ENCODE assay signal across 29 cellular contexts in the genomic region with DNA sequence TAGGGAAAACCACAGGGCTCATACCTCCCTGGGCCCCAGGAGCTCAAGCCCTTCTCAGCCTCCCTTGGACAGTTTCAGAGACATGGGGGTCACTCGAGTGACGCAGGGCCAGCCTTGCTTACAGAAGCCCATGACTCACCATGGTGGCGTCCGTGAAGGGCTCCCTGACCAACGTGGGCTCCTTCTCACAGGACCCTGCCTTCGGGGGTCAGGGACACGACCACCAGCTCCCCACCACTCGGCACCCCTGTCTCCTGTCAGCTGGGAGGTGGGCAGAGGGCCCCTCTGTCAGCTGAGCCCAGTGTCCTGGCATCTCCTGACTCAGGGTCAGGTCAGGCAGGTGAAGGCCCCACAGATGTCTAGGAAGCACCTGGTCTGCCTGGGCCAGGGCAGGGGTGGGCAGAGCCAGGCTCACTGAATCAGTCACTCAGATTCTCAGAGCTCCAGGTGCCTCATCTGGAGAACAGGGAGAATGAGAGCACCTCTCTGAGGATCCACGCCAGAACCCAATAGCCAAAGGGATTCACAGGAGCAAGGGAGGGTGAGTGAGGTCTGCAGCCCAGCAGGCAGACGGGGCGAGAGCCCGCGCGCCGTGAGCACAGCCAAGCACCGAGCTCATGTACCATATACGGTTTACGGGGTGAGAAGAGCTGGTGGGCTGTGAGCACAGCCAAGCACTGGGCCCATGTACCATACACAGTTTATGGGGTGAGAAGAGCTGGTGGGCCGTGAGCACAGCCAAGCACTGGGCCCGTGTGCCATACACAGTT.
"Had no signal": no experiment of that assay in that cellular context is flagged by ENCODE, and none has a peak within 500 bp of the region (broad histone marks: within the 10 kb centered on the region; RNA-seq: fewer than 3 reads in every experiment).

No MANE protein-coding gene starts in this region.

- H3K36me3 Mint-ChIP-seq: immature natural killer cell; mesothelial cell of epicardium; naive thymus-derived CD4-positive, alpha-beta T cell had no signal

- H3K9me3 Mint-ChIP-seq: dendritic cell treated with granulocyte-macrophage colony-stimulating factor and Interleukin-4, amounts not matched to agents 40 ng/mL and 50 ng/mL, for 4 days; immature natural killer cell; mesothelial cell of epicardium; stimulated activated naive CD8-positive, alpha-beta T cell treated with anti-CD3 and anti-CD28 coated beads, Interleukin-15, amount 100 ng/mL, for 72 hours had no signal

- H3K27me3 ChIP-seq: colonic mucosa, neutrophil, pancreas, right lobe of liver, transverse colon, upper lobe of right lung, vagina had no signal

- DNase-seq: colonic mucosa; effector CD8-positive, alpha-beta T cell; erythroblast; esophagus squamous epithelium; foreskin melanocyte; glutamatergic neuron; hypothalamus; immature natural killer cell; islet precursor cell; mesenchymal stem cell; naive thymus-derived CD4-positive, alpha-beta T cell; small intestine; stimulated activated CD4-positive, alpha-beta T cell treated with anti-CD3 and anti-CD28 coated beads, Interleukin-12 subunit alpha, Interleukin-12 subunit beta, amount 100 ng/mL, for 4 hours; stimulated activated CD4-positive, alpha-beta T cell treated with anti-CD3 and anti-CD28 coated beads, Interleukin-1b, Interleukin-23, amount 100 ng/mL, for 48 hours; stimulated activated CD4-positive, alpha-beta T cell treated with anti-CD3 and anti-CD28 coated beads, Interleukin-4, amount 100 ng/mL, for 1 hour; stimulated activated CD8-positive, alpha-beta memory T cell treated with anti-CD3 and anti-CD28 coated beads, Interleukin-4, amount 100 ng/mL, for 48 hours; stimulated activated naive CD4-positive, alpha-beta T cell; stimulated activated naive CD8-positive, alpha-beta T cell treated with anti-CD3 and anti-CD28 coated beads, Interleukin-15, amount 100 ng/mL, for 72 hours; transverse colon; upper lobe of right lung had no signal

- H3K27ac ChIP-seq: colonic mucosa, esophagus squamous epithelium, heart right ventricle, neutrophil, pancreas, right lobe of liver, suprapubic skin, transverse colon, upper lobe of right lung, vagina had no signal

- H3K9me3 ChIP-seq: colonic mucosa, neutrophil, pancreas, right lobe of liver, transverse colon, upper lobe of right lung, vagina had no signal

- ATAC-seq: heart right ventricle; naive thymus-derived CD4-positive, alpha-beta T cell; pancreas; stimulated activated naive CD8-positive, alpha-beta T cell treated with anti-CD3 and anti-CD28 coated beads, Interleukin-15, amount 100 ng/mL, for 72 hours; upper lobe of right lung had no signal

- H3K4me3 Mint-ChIP-seq: dendritic cell treated with granulocyte-macrophage colony-stimulating factor and Interleukin-4, amounts not matched to agents 40 ng/mL and 50 ng/mL, for 4 days; immature natural killer cell; mesothelial cell of epicardium; naive thymus-derived CD4-positive, alpha-beta T cell; stimulated activated naive CD8-positive, alpha-beta T cell treated with anti-CD3 and anti-CD28 coated beads, Interleukin-15, amount 100 ng/mL, for 72 hours had no signal

- H3K4me1 ChIP-seq: pancreas, suprapubic skin, upper lobe of right lung had no signal

- H3K4me1 Mint-ChIP-seq: immature natural killer cell; stimulated activated naive CD8-positive, alpha-beta T cell treated with anti-CD3 and anti-CD28 coated beads, Interleukin-15, amount 100 ng/mL, for 72 hours had no signal

- H3K27ac Mint-ChIP-seq: dendritic cell treated with granulocyte-macrophage colony-stimulating factor and Interleukin-4, amounts not matched to agents 40 ng/mL and 50 ng/mL, for 4 days; mesothelial cell of epicardium; naive thymus-derived CD4-positive, alpha-beta T cell; progenitor cell of endocrine pancreas; stimulated activated naive CD8-positive, alpha-beta T cell treated with anti-CD3 and anti-CD28 coated beads, Interleukin-15, amount 100 ng/mL, for 72 hours had no signal

- H3K4me3 ChIP-seq: colonic mucosa, esophagus squamous epithelium, heart right ventricle, pancreas, right lobe of liver, suprapubic skin, transverse colon, upper lobe of right lung, vagina had no signal

- H3K36me3 ChIP-seq: colonic mucosa, esophagus squamous epithelium, heart right ventricle, neutrophil, pancreas, right lobe of liver, suprapubic skin, transverse colon, upper lobe of right lung, vagina had no signal
